In genomic region chr7:7166318-7166717, GRCh38 we compare ENCODE assay signal across 24 cellular contexts.
"Had no signal": no experiment of that assay in that cellular context is flagged by ENCODE, and none has a peak within 500 bp of the region (broad histone marks: within the 10 kb centered on the region; RNA-seq: fewer than 3 reads in every experiment).

No MANE protein-coding gene starts in this region.

- H3K36me3 Mint-ChIP-seq: stimulated activated effector memory CD8-positive, alpha-beta T cell treated with anti-CD3 and anti-CD28 coated beads, Interleukin-12 subunit alpha, Interleukin-12 subunit beta, amount 100 ng/mL, for 72 hours had no signal

- H3K27ac Mint-ChIP-seq: dendritic cell treated with granulocyte-macrophage colony-stimulating factor and Interleukin-4, amounts not matched to agents 40 ng/mL and 50 ng/mL, for 4 days; stimulated activated effector memory CD8-positive, alpha-beta T cell treated with anti-CD3 and anti-CD28 coated beads, Interleukin-12 subunit alpha, Interleukin-12 subunit beta, amount 100 ng/mL, for 72 hours had no signal

- H3K27ac ChIP-seq: colonic mucosa, prostate gland, right atrium auricular region, testis, tibial artery, upper lobe of left lung, uterus had no signal

- H3K27me3 ChIP-seq: colonic mucosa, right atrium auricular region, testis, tibial artery, upper lobe of left lung, uterus had no signal

- H3K4me1 ChIP-seq: colonic mucosa, prostate gland, right atrium auricular region, testis, tibial artery, upper lobe of left lung, uterus had no signal

- H3K4me3 ChIP-seq: colonic mucosa, prostate gland, right atrium auricular region, testis, tibial artery, upper lobe of left lung, uterus had no signal

- H3K27me3 Mint-ChIP-seq: dendritic cell treated with granulocyte-macrophage colony-stimulating factor and Interleukin-4, amounts not matched to agents 40 ng/mL and 50 ng/mL, for 4 days; naive thymus-derived CD8-positive, alpha-beta T cell had no signal

- H3K36me3 ChIP-seq: colonic mucosa, prostate gland, right atrium auricular region, tibial artery, upper lobe of left lung, uterus had no signal

- H3K4me1 Mint-ChIP-seq: nephron progenitor cell had no signal

- FAIRE-seq: endometrium, frontal cortex, keratinocyte had no signal

- ATAC-seq: left lobe of liver; sciatic nerve; stimulated activated effector memory CD8-positive, alpha-beta T cell treated with anti-CD3 and anti-CD28 coated beads, Interleukin-12 subunit alpha, Interleukin-12 subunit beta, amount 100 ng/mL, for 72 hours; stimulated activated naive CD8-positive, alpha-beta T cell treated with anti-CD3 and anti-CD28 coated beads, Interleukin-15, Interleukin-2, amounts not matched to agents 100 U/mL and 50 U/mL, for 24 hours had no signal

- DNase-seq: colonic mucosa; effector memory CD4-positive, alpha-beta T cell; mesendoderm; midbrain; naive thymus-derived CD8-positive, alpha-beta T cell; nephron progenitor cell; nucleus accumbens; stimulated activated CD4-positive, alpha-beta T cell treated with anti-CD3 and anti-CD28 coated beads, Interleukin-2, amount 100 ng/mL, for 24 hours; stimulated activated CD4-positive, alpha-beta T cell treated with anti-CD3 and anti-CD28 coated beads, Interleukin-4, amount 100 ng/mL, for 24 hours; stimulated activated naive CD8-positive, alpha-beta T cell treated with anti-CD3 and anti-CD28 coated beads, Interleukin-15, Interleukin-2, amounts not matched to agents 100 U/mL and 50 U/mL, for 24 hours; substantia nigra; testis; tibial artery; upper lobe of left lung; uterus had no signal

- H3K9me3 ChIP-seq: colonic mucosa, prostate gland, testis, uterus had no signal

- H3K4me3 Mint-ChIP-seq: dendritic cell treated with granulocyte-macrophage colony-stimulating factor and Interleukin-4, amounts not matched to agents 40 ng/mL and 50 ng/mL, for 4 days; nephron progenitor cell; stimulated activated effector memory CD8-positive, alpha-beta T cell treated with anti-CD3 and anti-CD28 coated beads, Interleukin-12 subunit alpha, Interleukin-12 subunit beta, amount 100 ng/mL, for 72 hours had no signal
